Comparison of ENCODE assay signal across 21 cellular contexts in the genomic region with DNA sequence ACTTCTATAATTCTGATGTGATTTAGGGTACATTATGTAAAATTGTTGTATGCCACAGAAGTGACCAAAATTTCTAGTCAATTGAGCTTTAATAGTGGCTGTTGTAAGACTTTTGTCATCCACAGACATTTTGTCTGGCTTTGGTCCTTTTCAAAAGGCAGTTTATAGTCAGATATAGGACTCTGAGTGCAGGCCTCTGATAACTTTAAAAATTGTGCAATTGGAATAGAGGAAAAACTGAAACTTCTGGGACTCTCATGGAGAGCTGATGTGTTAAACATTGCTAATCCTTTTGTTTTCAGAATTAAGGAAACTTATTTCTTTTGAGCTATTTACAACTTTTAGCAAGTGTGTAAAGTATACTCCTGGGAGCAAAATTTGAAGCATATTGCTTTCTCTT. TPM values are rescaled to one million over a fixed set of nuclear protein-coding genes. Genes with fewer than 3 reads are reported as not detected.
A peak's percentile ranks its signal among the peaks of the same experiment; 100 is the strongest.
DNase-seq lines count a peak whose midpoint lies in the region; ATAC-seq and TF ChIP-seq lines count a peak whose summit lies in the region.
"Had no signal": no experiment of that assay in that cellular context is flagged by ENCODE, and none has a peak within 500 bp of the region (broad histone marks: within the 10 kb centered on the region; RNA-seq: fewer than 3 reads in every experiment).

No MANE protein-coding gene starts in this region.

- TF ChIP-seq CTCF in natural killer cell (IDR thresholded peaks at IDR 0.05), result no peak
- TF ChIP-seq CTCF in osteoblast (IDR thresholded peaks at IDR 0.05; ENCODE audit: extremely low read depth, low read depth, low read length), result no peak
- TF ChIP-seq CTCF in nephron progenitor cell (IDR thresholded peaks at IDR 0.05), result no peak
- TF ChIP-seq CTCF in transverse colon (IDR thresholded peaks at IDR 0.05), result no peak

- no peaks in the 10 kb centered on the region for H3K79me2 ChIP-seq in osteoblast (ENCODE audit: insufficient read depth, low read length)

- ATAC-seq in natural killer cell (no peak), HG02623 (IDR thresholded peaks at IDR 0.05; ENCODE audit: unreplicated experiment) (no peak)
- ATAC-seq in natural killer cell treated with Interleukin-12 subunit alpha and Interleukin-12 subunit beta and Interleukin-15 and Interleukin-18, amount 100 ng/mL, for 72 hours, result no peak
- no peak for ATAC-seq in effector memory CD8-positive, alpha-beta T cell (replicated peaks)
- ATAC-seq: GM12878, GM23338 had no signal

- H4K20me1 ChIP-seq in osteoblast (ENCODE audit: insufficient read depth, low read length), result no peaks in the 10 kb centered on the region

- no peak overlapping the region for H3K4me2 ChIP-seq in osteoblast (ENCODE audit: insufficient read depth, low read length)
- H3K4me2 ChIP-seq: GM23338 had no signal

- H3K27ac ChIP-seq in osteoblast (ENCODE audit: low read depth, low read length) (no peak overlapping the region), transverse colon (no peak overlapping the region)
- H3K27ac ChIP-seq: HL-60 had no signal

- H3K9me3 ChIP-seq in osteoblast (ENCODE audit: low read depth, low read length) (no peaks in the 10 kb centered on the region), transverse colon (no peaks in the 10 kb centered on the region)
- H3K9me3 ChIP-seq: BE2C had no signal

- H3K4me3 ChIP-seq in osteoblast (ENCODE audit: insufficient read depth, low read length) (no peak overlapping the region), transverse colon (no peak overlapping the region)
- H3K4me3 ChIP-seq: GM12878, GM23338 had no signal

- peak overlapping the region; percentile 66 to 80 for H3K27ac Mint-ChIP-seq in natural killer cell
- H3K27ac Mint-ChIP-seq in natural killer cell treated with Interleukin-12 subunit alpha and Interleukin-12 subunit beta and Interleukin-15 and Interleukin-18, amount 100 ng/mL, for 72 hours, result no peak overlapping the region
- H3K27ac Mint-ChIP-seq in effector memory CD8-positive, alpha-beta T cell, result peak overlapping the region; percentile 67 to 81
- H3K27ac Mint-ChIP-seq in nephron progenitor cell, result no peak overlapping the region
- H3K27ac Mint-ChIP-seq: GM23338 had no signal

- DNase-seq in natural killer cell (no peak), osteoblast (ENCODE audit: insufficient read length, low spot score, missing footprints) (no peak), nephron progenitor cell (no peak), transverse colon (no peak)
- DNase-seq in natural killer cell treated with Interleukin-12 subunit alpha and Interleukin-12 subunit beta and Interleukin-15 and Interleukin-18, amount 100 ng/mL, for 72 hours (ENCODE audit: low spot score), result no peak
- no peak for DNase-seq in effector memory CD8-positive, alpha-beta T cell
- DNase-seq: ACHN; BE2C; C1 segment of cervical spinal cord; CD4-positive, CD25-positive, alpha-beta regulatory T cell; CD8-positive, alpha-beta memory T cell; COR-L47; DMS 273 treated with DMSO at 0.1 percent for 48 hours; DMS53; DND-41; EL; HCEC 1CT had no signal

- intact Hi-C loops in natural killer cell (cut with micrococcal nuclease), result no loop called here
- intact Hi-C loops in transverse colon (cut with DNase I; ENCODE audit: low total_unique reads), result no loop called here

- H3K4me3 Mint-ChIP-seq in natural killer cell (no peak overlapping the region), nephron progenitor cell (no peak overlapping the region)
- no peak overlapping the region for H3K4me3 Mint-ChIP-seq in natural killer cell treated with Interleukin-12 subunit alpha and Interleukin-12 subunit beta and Interleukin-15 and Interleukin-18, amount 100 ng/mL, for 72 hours
- no peak overlapping the region for H3K4me3 Mint-ChIP-seq in effector memory CD8-positive, alpha-beta T cell
- H3K4me3 Mint-ChIP-seq: CD8-positive, alpha-beta memory T cell; GM23338 had no signal

- H3K4me1 ChIP-seq in osteoblast (ENCODE audit: insufficient read depth, low read length) (peaks cover 34% of the 10 kb centered on the region), transverse colon (peaks cover 0 to 16% (median 0%) of the 10 kb centered on the region in 4 donors)
- H3K4me1 ChIP-seq: BE2C had no signal

- peak overlapping the region; percentile 59 for H2AFZ ChIP-seq in osteoblast (ENCODE audit: low read length)
- H2AFZ ChIP-seq: GM23338 had no signal

- H3K4me1 Mint-ChIP-seq in natural killer cell (peaks cover 18 to 26% of the 10 kb centered on the region in 2 donors), nephron progenitor cell (no peaks in the 10 kb centered on the region)
- peaks cover 10 to 13% of the 10 kb centered on the region in 2 donors for H3K4me1 Mint-ChIP-seq in natural killer cell treated with Interleukin-12 subunit alpha and Interleukin-12 subunit beta and Interleukin-15 and Interleukin-18, amount 100 ng/mL, for 72 hours (ENCODE audit: low read depth in 2 of 2)
- peaks cover 11 to 19% of the 10 kb centered on the region in 2 donors for H3K4me1 Mint-ChIP-seq in effector memory CD8-positive, alpha-beta T cell (ENCODE audit: low read depth in 2 of 2)

- H3K36me3 ChIP-seq in osteoblast (ENCODE audit: insufficient read depth, low read length) (no peaks in the 10 kb centered on the region), transverse colon (no peaks in the 10 kb centered on the region)
- H3K36me3 ChIP-seq: BE2C had no signal

- H3K27me3 ChIP-seq in osteoblast (ENCODE audit: insufficient read depth, low read length) (no peaks in the 10 kb centered on the region), transverse colon (no peaks in the 10 kb centered on the region)
- H3K27me3 ChIP-seq: BE2C had no signal

- H3K36me3 Mint-ChIP-seq in natural killer cell, result no peaks in the 10 kb centered on the region
- no peaks in the 10 kb centered on the region for H3K36me3 Mint-ChIP-seq in natural killer cell treated with Interleukin-12 subunit alpha and Interleukin-12 subunit beta and Interleukin-15 and Interleukin-18, amount 100 ng/mL, for 72 hours
- H3K36me3 Mint-ChIP-seq in effector memory CD8-positive, alpha-beta T cell (ENCODE audit: insufficient read depth), result no peaks in the 10 kb centered on the region
- peaks cover 6% of the 10 kb centered on the region for H3K36me3 Mint-ChIP-seq in nephron progenitor cell (ENCODE audit: low read depth)
- H3K36me3 Mint-ChIP-seq: CD4-positive, CD25-positive, alpha-beta regulatory T cell had no signal

- no peak for TF ChIP-seq POLR2A in transverse colon (IDR thresholded peaks at IDR 0.05)

- H3K27me3 Mint-ChIP-seq in natural killer cell (ENCODE audit: low read depth in 2 of 2), result no peaks in the 10 kb centered on the region
- H3K27me3 Mint-ChIP-seq in natural killer cell treated with Interleukin-12 subunit alpha and Interleukin-12 subunit beta and Interleukin-15 and Interleukin-18, amount 100 ng/mL, for 72 hours, result no peaks in the 10 kb centered on the region
- H3K27me3 Mint-ChIP-seq in effector memory CD8-positive, alpha-beta T cell, result no peaks in the 10 kb centered on the region
- peaks cover 5% of the 10 kb centered on the region for H3K27me3 Mint-ChIP-seq in nephron progenitor cell (ENCODE audit: low read depth, poor library complexity)
- H3K27me3 Mint-ChIP-seq: CD4-positive, CD25-positive, alpha-beta regulatory T cell; CD8-positive, alpha-beta memory T cell had no signal

- in situ Hi-C loops in transverse colon (cut with MboI; ENCODE audit: low pct_ligation_motif_present in 1 of 4, low pct_unique_long_range_greater_than_20kb in 1 of 4, low sequenced_read_pairs in 3 of 4), result no loop called here

- H3K9me3 Mint-ChIP-seq in natural killer cell, result no peaks in the 10 kb centered on the region
- H3K9me3 Mint-ChIP-seq in natural killer cell treated with Interleukin-12 subunit alpha and Interleukin-12 subunit beta and Interleukin-15 and Interleukin-18, amount 100 ng/mL, for 72 hours, result no peaks in the 10 kb centered on the region
- H3K9me3 Mint-ChIP-seq in effector memory CD8-positive, alpha-beta T cell, result no peaks in the 10 kb centered on the region
- peaks cover 16% of the 10 kb centered on the region for H3K9me3 Mint-ChIP-seq in nephron progenitor cell
- H3K9me3 Mint-ChIP-seq: CD4-positive, CD25-positive, alpha-beta regulatory T cell; CD8-positive, alpha-beta memory T cell had no signal

- TF ChIP-seq EP300 in transverse colon (IDR thresholded peaks at IDR 0.05; ENCODE audit: low read depth), result no peak

RNA-seq across cellular contexts. Expression of gene MRPL17, which starts 9.0 kb away (rescaled TPM):
- total RNA-seq in natural killer cell (10 to 100 TPM in 2 of 3 donors, 1 to 10 TPM in 1; 9.0 to 11.8 (median 11.4) TPM), osteoblast (29.5 and 29.7 TPM in 2 replicates), transverse colon (10 to 100 TPM in 3 of 4 donors, 1 to 10 TPM in 1; 9.3 to 62.9 (median 14.2) TPM)
- total RNA-seq in natural killer cell treated with Interleukin-12 subunit alpha and Interleukin-12 subunit beta and Interleukin-15 and Interleukin-18, amount 100 ng/mL, for 72 hours, result 10 to 100 TPM; 69.1 to 70.1 TPM

RNA-seq across cellular contexts. Expression of gene DCHS1, which starts 36.5 kb away (rescaled TPM):
- total RNA-seq in natural killer cell (1 to 10 TPM in 1 of 3 donors, under 1 TPM in 2; 0.49 to 1.0 (median 0.83) TPM), osteoblast (0.59 and 1.1 TPM in 2 replicates), transverse colon (10 to 100 TPM in 3 of 4 donors, 1 to 10 TPM in 1; 5.5 to 17.7 (median 14.0) TPM)
- 1 to 10 TPM in 1 of 2 donors, under 1 TPM in 1; 0.73 to 1.6 TPM for total RNA-seq in natural killer cell treated with Interleukin-12 subunit alpha and Interleukin-12 subunit beta and Interleukin-15 and Interleukin-18, amount 100 ng/mL, for 72 hours

Comparison
In these comparisons a context has a peak if more than half of its experiments do, and no peak if none do; other contexts are left out.
1. H3K27ac Mint-ChIP-seq: peak in natural killer cell (2 of 2) and effector memory CD8-positive, alpha-beta T cell (2 of 2); none in natural killer cell treated with Interleukin-12 subunit alpha and Interleukin-12 subunit beta and Interleukin-15 and Interleukin-18, amount 100 ng/mL, for 72 hours (0 of 2) and nephron progenitor cell (single experiment).